Comparison of ENCODE assay signal across 15 cellular contexts in genomic region chr1:162756523-162756922, GRCh38. TPM values are rescaled to one million over a fixed set of nuclear protein-coding genes. Genes with fewer than 3 reads are reported as not detected.
DNase-seq lines count a peak whose midpoint lies in the region; ATAC-seq and TF ChIP-seq lines count a peak whose summit lies in the region.
"Had no signal": no experiment of that assay in that cellular context is flagged by ENCODE, and none has a peak within 500 bp of the region (broad histone marks: within the 10 kb centered on the region; RNA-seq: fewer than 3 reads in every experiment).

No MANE protein-coding gene starts in this region.

- WGBS in mammary epithelial cell (ENCODE audit: low coverage, missing lambda C conversion rate): 86% methylated on average over 5 of the region's 5 CpGs

- H3K36me3 ChIP-seq in BE2C (peaks cover 48% of the 10 kb centered on the region), mammary epithelial cell (ENCODE audit: insufficient read depth, low read length) (no peaks in the 10 kb centered on the region)
- H3K36me3 ChIP-seq: gastrocnemius medialis, prostate gland had no signal

- no peaks in the 10 kb centered on the region for H3K9me3 ChIP-seq in BE2C
- no peaks in the 10 kb centered on the region for H3K9me3 ChIP-seq in mammary epithelial cell (replicated peaks; ENCODE audit: insufficient read depth, low read length)
- H3K9me3 ChIP-seq: gastrocnemius medialis, prostate gland, upper lobe of right lung had no signal

- H3K27me3 ChIP-seq in BE2C (no peaks in the 10 kb centered on the region), mammary epithelial cell (ENCODE audit: insufficient read depth, low read length) (no peaks in the 10 kb centered on the region)
- H3K27me3 ChIP-seq: gastrocnemius medialis, upper lobe of right lung had no signal

- in situ Hi-C loops in mammary epithelial cell (cut with MboI; ENCODE audit: low sequenced_read_pairs in 2 of 2): no loop called here

- intact Hi-C loops in mammary epithelial cell (cut with micrococcal nuclease) (no loop called here), left colon (cut with DNase I, micrococcal nuclease) (no loop called here)

- no peaks in the 10 kb centered on the region for H3K79me2 ChIP-seq in mammary epithelial cell (ENCODE audit: insufficient read depth, low read length)

- TF ChIP-seq EP300 in Ishikawa (IDR thresholded peaks at IDR 0.05; ENCODE audit: borderline replicate concordance): no peak

- no TSS peak for BruUV-seq in mammary epithelial cell (replicated peaks; lab: Mats Ljungman, UMichigan)

- H3K27ac ChIP-seq in mammary epithelial cell (ENCODE audit: insufficient read depth, low read depth, low read length): no peak overlapping the region
- H3K27ac ChIP-seq: gastrocnemius medialis, prostate gland, upper lobe of right lung had no signal

- CTCF ChIA-PET in mammary epithelial cell (lab: Charles Lee; ENCODE audit: low non-redundant PET): no interaction called here

- H3K4me2 ChIP-seq in mammary epithelial cell (ENCODE audit: insufficient read depth, low read depth, low read length): peak overlapping the region; percentile 6

- peak overlapping the region; percentile 6 for H2AFZ ChIP-seq in mammary epithelial cell (ENCODE audit: low read depth, low read length)

- ATAC-seq in left colon: peak; percentile 44
- ATAC-seq in GM21515 (IDR thresholded peaks at IDR 0.05; ENCODE audit: unreplicated experiment): no peak
- ATAC-seq: gastrocnemius medialis, GM12878, upper lobe of right lung had no signal

- H3K4me3 ChIP-seq in BE2C (ENCODE audit: low read depth, low read length): no peak overlapping the region
- H3K4me3 ChIP-seq in mammary epithelial cell (replicated peaks in 1 of 3; ENCODE audit: insufficient read depth in 1 of 3, low read depth in 2 of 3, low read length in 3 of 3): no peak overlapping the region
- H3K4me3 ChIP-seq: gastrocnemius medialis, GM12878, prostate gland, upper lobe of right lung had no signal

- dilution Hi-C loops in mammary epithelial cell (cut with HindIII; ENCODE audit: low sequenced_read_pairs): no loop called here

- peak; percentile 20; the same call in 1 of the 2 replicates for TF ChIP-seq RAD21 in Ishikawa (IDR thresholded peaks at IDR 0.05; ENCODE audit: low read depth)

- TF ChIP-seq CTCF in BE2C (IDR thresholded peaks at IDR 0.05; ENCODE audit: low read depth, low read length): peak; percentile 31; the same call in 1 of the 2 replicates
- peak in 1 of 2 donors; percentile 34 for TF ChIP-seq CTCF in mammary epithelial cell (conservative IDR thresholded peaks at IDR 0.05 in 1 of 2, IDR thresholded peaks at IDR 0.05 in 1 of 2; ENCODE audit: extremely low read depth in 1 of 2, insufficient read depth in 1 of 2, low read depth in 1 of 2, low read length in 2 of 2)

- H3K4me1 ChIP-seq in BE2C (no peaks in the 10 kb centered on the region), mammary epithelial cell (ENCODE audit: insufficient read depth, low read length) (peaks cover 7% of the 10 kb centered on the region)
- H3K4me1 ChIP-seq: gastrocnemius medialis, prostate gland, upper lobe of right lung had no signal

- H3K9ac ChIP-seq in mammary epithelial cell (ENCODE audit: insufficient read depth, low read length): no peak overlapping the region

- DNase-seq in BE2C (no peak), mammary epithelial cell (peak; percentile 46), left colon (no peak), amniotic stem cell (lab: John Stamatoyannopoulos, UW) (no peak), ecto neural progenitor cell (ENCODE audit: low spot score) (no peak)
- DNase-seq in activated CD8-positive, alpha-beta memory T cell treated with anti-CD3 and anti-CD28 coated beads, Interleukin-2, amount 50 U/mL, for 48 hours: no peak
- DNase-seq: activated T-cell treated with anti-CD3 and anti-CD28 coated beads for 4 hours; gastrocnemius medialis; NCI-H2171; stimulated activated CD4-positive, alpha-beta T cell treated with anti-CD3 and anti-CD28 coated beads, Interleukin-1b, Interleukin-23, amount 100 ng/mL, for 48 hours; upper lobe of right lung had no signal

- H4K20me1 ChIP-seq in mammary epithelial cell (ENCODE audit: insufficient read depth, low read length): no peaks in the 10 kb centered on the region

TF ChIP-seq in Ishikawa, 13 proteins besides CTCF, POLR2A, EP300 and RAD21:
- no peak for TF ChIP-seq ZBTB7A (IDR thresholded peaks at IDR 0.05; ENCODE audit: low read depth)
- no peak for TF ChIP-seq EGR1 (IDR thresholded peaks at IDR 0.05)
- TF ChIP-seq, protein P1, sequence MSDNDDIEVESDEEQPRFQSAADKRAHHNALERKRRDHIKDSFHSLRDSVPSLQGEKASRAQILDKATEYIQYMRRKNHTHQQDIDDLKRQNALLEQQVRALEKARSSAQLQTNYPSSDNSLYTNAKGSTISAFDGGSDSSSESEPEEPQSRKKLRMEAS (IDR thresholded peaks at IDR 0.05): no peak
- no peak for TF ChIP-seq TAF1 (IDR thresholded peaks at IDR 0.05; ENCODE audit: low read depth)

RNA-seq across cellular contexts. Expression of gene HSD17B7, which starts 34.0 kb away (rescaled TPM):
- polyA plus RNA-seq in BE2C (2012; ENCODE audit: insufficient read depth, insufficient read length, low read depth): 6.8 TPM
- 10 to 100 TPM; 17.7 to 29.0 TPM for total RNA-seq in mammary epithelial cell
- polyA plus RNA-seq in mammary epithelial cell: 43.5 TPM
- polyA minus RNA-seq in mammary epithelial cell: 78.1 TPM
- 10 to 100 TPM; 17.4 to 32.0 TPM for total RNA-seq in left colon
